Comparison of ENCODE assay signal across 22 cellular contexts in genomic region chr2:215356334-215356947, GRCh38. TPM values are rescaled to one million over a fixed set of nuclear protein-coding genes. Genes with fewer than 3 reads are reported as not detected.
A peak's percentile ranks its signal among the peaks of the same experiment; 100 is the strongest.
DNase-seq lines count a peak whose midpoint lies in the region; ATAC-seq and TF ChIP-seq lines count a peak whose summit lies in the region.
"Had no signal": no experiment of that assay in that cellular context is flagged by ENCODE, and none has a peak within 500 bp of the region (broad histone marks: within the 10 kb centered on the region; RNA-seq: fewer than 3 reads in every experiment).

No MANE protein-coding gene starts in this region.

- H2AFZ ChIP-seq in GM23248: no peak overlapping the region
- no peak overlapping the region for H2AFZ ChIP-seq in IMR-90 (replicated peaks; ENCODE audit: low read length, poor library complexity)
- H2AFZ ChIP-seq in mesenchymal stem cell (ENCODE audit: low read depth, low read length): no peak overlapping the region
- H2AFZ ChIP-seq: GM23338 had no signal

- H3K36me3 ChIP-seq in GM23248 (ENCODE audit: low read depth): peaks cover 24% of the 10 kb centered on the region
- H3K36me3 ChIP-seq in IMR-90 (ENCODE audit: control insufficient read depth, insufficient read depth, low read length): peaks cover 16% of the 10 kb centered on the region
- peaks cover 10 to 35% of the 10 kb centered on the region in 2 experiments for H3K36me3 ChIP-seq in mesenchymal stem cell (ENCODE audit: control insufficient read depth in 1 of 2, insufficient read depth in 2 of 2, low read depth in 1 of 2, low read length in 2 of 2)
- no peaks in the 10 kb centered on the region for H3K36me3 ChIP-seq in mesendoderm (ENCODE audit: control insufficient read depth, insufficient read depth, low read length)
- H3K36me3 ChIP-seq: BE2C had no signal

- H2BK15ac ChIP-seq in IMR-90 (ENCODE audit: low read depth, low read length) (no peak overlapping the region), mesenchymal stem cell (ENCODE audit: low read depth, poor library complexity, severe bottlenecking) (no peak overlapping the region), mesendoderm (replicated peaks; ENCODE audit: low read depth) (no peak overlapping the region)

- H3K23ac ChIP-seq in IMR-90 (ENCODE audit: low read depth, low read length) (no peak overlapping the region), mesenchymal stem cell (ENCODE audit: low read length in 2 of 2) (no peak overlapping the region), mesendoderm (ENCODE audit: low read length) (no peak overlapping the region)

- no peak overlapping the region for H3K4ac ChIP-seq in IMR-90 (ENCODE audit: low read depth, low read length)
- H3K4ac ChIP-seq in mesenchymal stem cell (ENCODE audit: low read depth in 1 of 2, low read length in 2 of 2): no peak overlapping the region
- no peak overlapping the region for H3K4ac ChIP-seq in mesendoderm (ENCODE audit: low read depth, low read length)

- CTCF ChIA-PET in IMR-90 (lab: Yijun Ruan, JAX): no interaction called here

- H3F3A ChIP-seq in GM23248 (ENCODE audit: insufficient read depth): peaks cover 96% of the 10 kb centered on the region

- H3K27ac ChIP-seq in GM23248 (peak overlapping the region; percentile 70), IMR-90 (ENCODE audit: insufficient read depth, low read length) (no peak overlapping the region), mesenchymal stem cell (ENCODE audit: low read length, poor library complexity, severe bottlenecking) (no peak overlapping the region), mesendoderm (ENCODE audit: low read depth, low read length) (no peak overlapping the region)

- no peak overlapping the region for H2BK12ac ChIP-seq in mesenchymal stem cell (ENCODE audit: low read length in 2 of 2)

- H3K9me1 ChIP-seq in IMR-90 (ENCODE audit: insufficient read depth, low read length): peaks cover 2% of the 10 kb centered on the region; the same call in 1 of the 2 replicates

- in situ Hi-C loops in GM23248 (cut with MboI) (no loop called here), IMR-90 (cut with MboI; ENCODE audit: low sequenced_read_pairs) (no loop called here)

- no TSS peak for BruUV-seq in IMR-90 (replicated peaks; lab: Mats Ljungman, UMichigan)

- H3K9me2 ChIP-seq in GM23248 (ENCODE audit: insufficient read depth): no peaks in the 10 kb centered on the region

- H2BK120ac ChIP-seq in IMR-90 (ENCODE audit: low read depth, low read length): no peak overlapping the region
- no peak overlapping the region for H2BK120ac ChIP-seq in mesenchymal stem cell (ENCODE audit: low read depth, low read length)
- H2BK120ac ChIP-seq in mesendoderm (ENCODE audit: low read depth, low read length): no peak overlapping the region

- H4K8ac ChIP-seq in IMR-90 (ENCODE audit: low read depth in 2 of 2, low read length in 2 of 2) (no peak overlapping the region), mesenchymal stem cell (ENCODE audit: low read length) (no peak overlapping the region), mesendoderm (ENCODE audit: low read depth, low read length) (no peak overlapping the region)

- TF ChIP-seq RAD21 in IMR-90 (IDR thresholded peaks at IDR 0.05; ENCODE audit: low read length): no peak

- TF ChIP-seq POLR2A in IMR-90 (IDR thresholded peaks at IDR 0.05; ENCODE audit: low read depth, low read length): no peak

- no peaks in the 10 kb centered on the region for H3K27me3 ChIP-seq in GM23248 (replicated peaks; ENCODE audit: insufficient read depth)
- no peaks in the 10 kb centered on the region for H3K27me3 ChIP-seq in IMR-90 (ENCODE audit: control insufficient read depth, insufficient read depth, low read length)
- H3K27me3 ChIP-seq in mesenchymal stem cell (ENCODE audit: control insufficient read depth in 1 of 2, insufficient read depth in 1 of 2, low read length in 2 of 2): no peaks in the 10 kb centered on the region
- H3K27me3 ChIP-seq in mesendoderm (ENCODE audit: insufficient read depth, low read length, poor library complexity): no peaks in the 10 kb centered on the region
- H3K27me3 ChIP-seq: BE2C had no signal

- H4K91ac ChIP-seq in IMR-90 (ENCODE audit: insufficient read depth, low read depth, low read length): no peak overlapping the region
- H4K91ac ChIP-seq in mesenchymal stem cell (ENCODE audit: low read length): no peak overlapping the region

- H2BK20ac ChIP-seq in IMR-90 (ENCODE audit: low read depth, low read length): no peak overlapping the region

- POLR2A ChIA-PET in IMR-90 (lab: Charles Lee; ENCODE audit: unreplicated experiment): no interaction called here

- H3K14ac ChIP-seq in IMR-90 (replicated peaks; ENCODE audit: low read depth, low read length): no peak overlapping the region
- H3K14ac ChIP-seq in mesenchymal stem cell (ENCODE audit: low read length in 2 of 2): no peak overlapping the region

- dilution Hi-C loops in IMR-90 (cut with HindIII; ENCODE audit: low sequenced_read_pairs, unreplicated experiment): no loop called here

- intact Hi-C loops in IMR-90 (cut with micrococcal nuclease): no loop called here

- H3K4me3 ChIP-seq in GM23248 (no peak overlapping the region), IMR-90 (ENCODE audit: insufficient read depth, low read depth, low read length) (no peak overlapping the region), choroid plexus epithelial cell (ENCODE audit: low read depth, low read length) (no peak overlapping the region), mesenchymal stem cell (ENCODE audit: insufficient read depth in 1 of 2, low read depth in 1 of 2, low read length in 2 of 2) (no peak overlapping the region), mesendoderm (ENCODE audit: low read length) (no peak overlapping the region)
- H3K4me3 ChIP-seq: GM23338 had no signal

- no peak overlapping the region for H2AK9ac ChIP-seq in IMR-90 (replicated peaks; ENCODE audit: low read depth, low read length, poor library complexity)

- H4K20me1 ChIP-seq in GM23248 (ENCODE audit: insufficient read depth) (no peaks in the 10 kb centered on the region), IMR-90 (ENCODE audit: insufficient read depth, low read length) (peaks cover 7% of the 10 kb centered on the region)

- H3K4me1 ChIP-seq in GM23248 (ENCODE audit: insufficient read depth): no peaks in the 10 kb centered on the region
- peaks cover 3% of the 10 kb centered on the region; the same call in 1 of the 2 replicates for H3K4me1 ChIP-seq in IMR-90 (ENCODE audit: control insufficient read depth, insufficient read depth, low read length)
- no peaks in the 10 kb centered on the region for H3K4me1 ChIP-seq in mesenchymal stem cell (ENCODE audit: control insufficient read depth, insufficient read depth, low read depth, low read length)
- no peaks in the 10 kb centered on the region for H3K4me1 ChIP-seq in mesendoderm (ENCODE audit: control insufficient read depth, low read depth, low read length)
- H3K4me1 ChIP-seq: BE2C had no signal

- TF ChIP-seq CTCF in IMR-90 (conservative IDR thresholded peaks at IDR 0.05; ENCODE audit: low read depth, low read length) (no peak), choroid plexus epithelial cell (conservative IDR thresholded peaks at IDR 0.05; ENCODE audit: low read depth, low read length) (no peak)

- WGBS in GM23248 (ENCODE audit: low coverage in 1 of 2, low lambda C conversion rate in 2 of 2, missing lambda C conversion rate in 2 of 2), 2 experiments: 70 to 74% methylated on average over 7 of the region's 7 CpGs
- 51% methylated on average over 3 of the region's 7 CpGs; no CpG with 5 or more reads in 1 of the 2 experiments for WGBS in IMR-90 (ENCODE audit: extremely low coverage in 2 of 2, insufficient read length in 1 of 2), 2 experiments
- 96% methylated on average over 6 of the region's 7 CpGs for WGBS in mesenchymal stem cell
- WGBS in mesendoderm (ENCODE audit: extremely low coverage, insufficient coverage, low lambda C conversion rate): no CpG with 5 or more reads among the region's 7 CpGs

- H3K9ac ChIP-seq in GM23248: no peak overlapping the region
- no peak overlapping the region for H3K9ac ChIP-seq in IMR-90 (ENCODE audit: low read depth, low read length)
- H3K9ac ChIP-seq in mesenchymal stem cell (ENCODE audit: low read length): peak overlapping the region; percentile 54
- no peak overlapping the region for H3K9ac ChIP-seq in mesendoderm (ENCODE audit: low read length)

- H2BK5ac ChIP-seq in IMR-90 (ENCODE audit: low read depth, low read length, poor library complexity, severe bottlenecking): no peak overlapping the region
- H2BK5ac ChIP-seq in mesenchymal stem cell (ENCODE audit: low read depth, low read length, poor library complexity, severe bottlenecking): no peak overlapping the region
- H2BK5ac ChIP-seq in mesendoderm (ENCODE audit: low read length): no peak overlapping the region

- H3K79me1 ChIP-seq in IMR-90 (ENCODE audit: low read depth in 1 of 2, low read length in 2 of 2) (no peaks in the 10 kb centered on the region; a peak in 1 of 4 replicates), mesenchymal stem cell (replicated peaks; ENCODE audit: low read length, poor library complexity, severe bottlenecking) (no peaks in the 10 kb centered on the region), mesendoderm (ENCODE audit: low read length) (no peaks in the 10 kb centered on the region)

- H3K4me2 ChIP-seq in GM23248 (ENCODE audit: unreplicated experiment) (no peak overlapping the region), IMR-90 (ENCODE audit: low read depth, low read length) (no peak overlapping the region), mesenchymal stem cell (ENCODE audit: low read length, poor library complexity, severe bottlenecking) (no peak overlapping the region), mesendoderm (ENCODE audit: low read length) (no peak overlapping the region)
- H3K4me2 ChIP-seq: GM23338 had no signal

- H3K79me2 ChIP-seq in GM23248 (ENCODE audit: insufficient read depth): no peaks in the 10 kb centered on the region
- no peaks in the 10 kb centered on the region for H3K79me2 ChIP-seq in mesendoderm (ENCODE audit: control insufficient read depth, insufficient read depth, low read length)

- H4K5ac ChIP-seq in IMR-90 (ENCODE audit: low read depth, low read length) (no peak overlapping the region), mesendoderm (ENCODE audit: low read length) (no peak overlapping the region)

- H3K9me3 ChIP-seq in GM23248 (ENCODE audit: low read depth): no peaks in the 10 kb centered on the region
- no peaks in the 10 kb centered on the region for H3K9me3 ChIP-seq in IMR-90 (ENCODE audit: control insufficient read depth, insufficient read depth, low read length)
- H3K9me3 ChIP-seq in mesenchymal stem cell (ENCODE audit: control insufficient read depth, low read length): no peaks in the 10 kb centered on the region
- H3K9me3 ChIP-seq: BE2C had no signal

- H3K56ac ChIP-seq in IMR-90 (ENCODE audit: extremely low read depth, insufficient read depth, low read length) (no peak overlapping the region), mesendoderm (ENCODE audit: low read length) (no peak overlapping the region)

- peak; percentile 61 for DNase-seq in GM23248
- DNase-seq in IMR-90: no peak
- DNase-seq in choroid plexus epithelial cell (ENCODE audit: low read depth): peak; percentile 76
- no peak for DNase-seq in mesenchymal stem cell
- DNase-seq in stimulated activated naive CD8-positive, alpha-beta T cell treated with anti-CD3 and anti-CD28 coated beads, Interleukin-15, Interleukin-2, amounts not matched to agents 100 U/mL and 50 U/mL, for 24 hours: no peak
- no peak for DNase-seq in putamen (ENCODE audit: low spot score)
- no peak for DNase-seq in mesendoderm
- DNase-seq: BE2C; CD8-positive, alpha-beta memory T cell; DMS153; DND-41; H9; KG1; MM.1S; NCI-H2029; NCI-H446 treated with DMSO at 0.1 percent for 48 hours; NCI-H526; NCI-H82; NK-92 treated with Interleukin-12 subunit alpha and Interleukin-12 subunit beta, amount 100 ng/mL, for 24 hours; PC-3 had no signal

- no peak for ATAC-seq in IMR-90 (ENCODE audit: low read depth)
- ATAC-seq in stimulated activated naive CD8-positive, alpha-beta T cell treated with anti-CD3 and anti-CD28 coated beads, Interleukin-15, Interleukin-2, amounts not matched to agents 100 U/mL and 50 U/mL, for 24 hours: no peak
- ATAC-seq in GM18873 (IDR thresholded peaks at IDR 0.05; ENCODE audit: low FRiP score, unreplicated experiment): no peak
- ATAC-seq: PC-3 had no signal

- H3K18ac ChIP-seq in IMR-90 (ENCODE audit: low read depth, low read length): no peak overlapping the region
- H3K18ac ChIP-seq in mesenchymal stem cell (ENCODE audit: low read depth in 1 of 2, low read length in 2 of 2): no peak overlapping the region
- H3K18ac ChIP-seq in mesendoderm (ENCODE audit: low read length): no peak overlapping the region

- H2AK5ac ChIP-seq in IMR-90 (ENCODE audit: low read depth, low read length) (no peak overlapping the region), mesenchymal stem cell (ENCODE audit: low read length, severe bottlenecking) (no peak overlapping the region), mesendoderm (ENCODE audit: low read length) (no peak overlapping the region)

RNA-seq across cellular contexts. Expression of gene ATIC, which starts 44.6 kb away (rescaled TPM):
- 9.4 and 14.4 TPM in 2 replicates for total RNA-seq in GM23248 (2014; rRNA removed; shearing (Covaris generic))
- 61.1 and 68.7 TPM in 2 replicates for polyA plus RNA-seq in GM23248 (2016; fragmentation: Nextera tagmentation; extraction: Ambion mirVana)
- 29.4 and 30.5 TPM in 2 replicates for total RNA-seq in IMR-90 (2012; rRNA removed)
- 96.8 and 101 TPM in 2 replicates for polyA plus RNA-seq in IMR-90 (2012; rRNA removed)
- polyA plus RNA-seq in IMR-90 (2012; cell fraction: cytosol; rRNA removed): 29.6 and 76.9 TPM in 2 replicates
- 20.5 and 94.2 TPM in 2 replicates for polyA plus RNA-seq in IMR-90 (2012; cell fraction: nucleus; rRNA removed; ENCODE audit: low replicate concordance)
- 182 TPM for polyA plus RNA-seq in mesenchymal stem cell (2013, experiment 1 of 2)
- polyA plus RNA-seq in mesenchymal stem cell (2013, experiment 2 of 2): 193 TPM
- 652 TPM for polyA plus RNA-seq in mesendoderm (2013, experiment 1 of 2)
- polyA plus RNA-seq in mesendoderm (2013, experiment 2 of 2): 630 TPM

Comparison
In these comparisons a context has a peak if more than half of its experiments do, and no peak if none do; other contexts are left out.
1. DNase-seq: peak in GM23248 (single experiment) and choroid plexus epithelial cell (single experiment); none in IMR-90 (single experiment), mesenchymal stem cell (single experiment), stimulated activated naive CD8-positive, alpha-beta T cell treated with anti-CD3 and anti-CD28 coated beads, Interleukin-15, Interleukin-2, amounts not matched to agents 100 U/mL and 50 U/mL, for 24 hours (single experiment), putamen (single experiment) and mesendoderm (single experiment).